8 cellular contexts compared by ENCODE assay signal in the genomic region with DNA sequence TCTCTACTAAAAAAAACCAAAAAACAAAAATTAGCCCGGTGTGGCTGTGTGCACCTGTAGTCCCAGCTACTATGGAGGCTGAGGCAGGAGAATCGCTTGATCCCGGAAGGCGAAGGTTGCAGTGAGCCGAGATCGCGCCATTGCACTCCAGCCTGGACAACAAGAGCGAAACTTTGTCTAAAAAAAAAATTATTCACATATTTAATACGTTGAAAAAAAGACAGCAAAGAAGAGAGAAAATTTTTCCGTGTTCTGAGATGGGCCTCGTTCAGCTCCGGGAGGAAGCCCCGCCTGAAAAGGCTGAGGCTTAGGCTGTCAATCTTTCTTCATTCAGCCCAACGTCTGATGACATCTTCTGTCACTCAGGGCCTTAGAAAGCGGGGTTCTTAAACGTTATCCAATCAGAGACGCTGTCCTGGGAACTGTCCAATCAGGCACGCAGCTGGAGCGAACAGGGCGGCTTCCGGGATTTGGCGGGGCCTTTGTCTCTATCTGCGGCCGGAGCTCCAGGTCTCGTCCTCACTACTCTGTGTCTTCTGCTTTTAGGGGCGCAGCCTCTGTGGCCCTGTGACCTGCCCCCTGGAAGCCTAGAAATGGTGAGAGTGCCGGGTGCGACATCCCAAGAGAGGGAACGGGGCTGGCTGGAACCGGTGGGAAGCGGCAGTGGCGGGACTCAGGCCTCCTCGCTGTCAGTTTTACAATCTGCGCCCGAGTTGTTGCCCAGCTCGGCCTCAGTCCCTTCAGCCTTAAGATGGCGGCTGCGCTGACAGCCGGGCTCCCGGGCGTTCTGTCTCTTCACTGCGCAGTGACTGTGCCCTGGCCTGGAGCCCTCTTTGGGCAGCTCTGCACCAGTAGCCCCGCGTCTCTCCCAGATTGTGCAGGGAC. TPM values are rescaled to one million over a fixed set of nuclear protein-coding genes. Genes with fewer than 3 reads are reported as not detected.
DNase-seq lines count a peak whose midpoint lies in the region; ATAC-seq and TF ChIP-seq lines count a peak whose summit lies in the region.

ZNF726 (plus strand) TSS at position 485 of the 885 bp plus-strand sequence; CDS start at position 594, 109 bp downstream.

- no peaks in the 10 kb centered on the region for H3K36me3 ChIP-seq in lung (ENCODE audit: control insufficient read depth in 2 of 2, insufficient read depth in 2 of 2, low read length in 2 of 2)

- WGBS in lung, 2 donors: 10 to 16% methylated on average over 44 of the region's 44 CpGs

- no peaks in the 10 kb centered on the region for H3K27me3 ChIP-seq in dorsolateral prefrontal cortex
- no peaks in the 10 kb centered on the region for H3K27me3 ChIP-seq in lung (ENCODE audit: control insufficient read depth, insufficient read depth)

- peak; percentile 96 for ATAC-seq in GM18519 (IDR thresholded peaks at IDR 0.05; ENCODE audit: low FRiP score, unreplicated experiment)
- peak; percentile 96 for ATAC-seq in HG03039 (IDR thresholded peaks at IDR 0.05; ENCODE audit: unreplicated experiment)
- peak; percentile 89 for ATAC-seq in lung (ENCODE audit: insufficient read depth, low FRiP score)

- H3K4me3 ChIP-seq in dorsolateral prefrontal cortex (peak within 1 kb of the TSS; percentile 48 to 91 (median 76)), lung (peak within 1 kb of the TSS; percentile 63)

- H3K9me3 ChIP-seq in lung (ENCODE audit: control insufficient read depth in 2 of 2, insufficient read depth in 1 of 2, low read length in 1 of 2): no peaks in the 10 kb centered on the region

- intact Hi-C loops in dorsolateral prefrontal cortex (cut with DNase I): loop anchor here in 1 of 2 donors (10.0 kb wide), 2 partner anchors 120 to 150 kb away; a partner anchor contains a TSS

- peaks cover 0 to 2% of the 10 kb centered on the region in 2 donors for H3K4me1 ChIP-seq in lung (ENCODE audit: control insufficient read depth in 2 of 2, insufficient read depth in 2 of 2, low read length in 2 of 2)

- DNase-seq in A172 (ENCODE audit: low spot score): peak; percentile 91
- DNase-seq in NCI-H446 (lab: John Stamatoyannopoulos, UW): peak; percentile 91 to 94
- DNase-seq in activated CD4-positive, alpha-beta T cell treated with anti-CD3 and anti-CD28 coated beads, Interleukin-2, amount 50 U/mL, for 48 hours: peak; percentile 82 to 87
- peak; percentile 74 to 96 (median 90) for DNase-seq in dorsolateral prefrontal cortex
- DNase-seq in lung (ENCODE audit: low spot score): peak; percentile 93
- DNase-seq in stimulated activated CD4-positive, alpha-beta T cell treated with anti-CD3 and anti-CD28 coated beads, TNF-alpha, amount 100 ng/mL, for 4 hours (ENCODE audit: low read depth in 3 of 3): peak; percentile 56 to 69 (median 69)

- peak in 1 of 56 donors; percentile 24 for TF ChIP-seq CTCF in dorsolateral prefrontal cortex (IDR thresholded peaks at IDR 0.05 in 54 of 56, conservative IDR thresholded peaks at IDR 0.05 in 2 of 56; ENCODE audit: low read depth in 1 of 56, partially characterized antibody in 56 of 56)
- no peak for TF ChIP-seq CTCF in lung (IDR thresholded peaks at IDR 0.05; ENCODE audit: control extremely low read depth, extremely low read depth)

- H3K27ac ChIP-seq in dorsolateral prefrontal cortex: peak within 1 kb of the TSS in 12 of 59 donors; percentile 19 to 78 (median 53)
- peak within 1 kb of the TSS in 1 of 2 donors; percentile 43 for H3K27ac ChIP-seq in lung (ENCODE audit: low read depth in 1 of 2, low read length in 1 of 2)

RNA-seq across cellular contexts. Expression of gene ZNF726, which starts in this region (rescaled TPM):
- 6.7 and 10.4 TPM in 2 replicates for total RNA-seq in A172 (2014; rRNA removed; shearing (Covaris generic))
- 1 to 10 TPM; 2.1 to 8.3 (median 4.2) TPM for total RNA-seq in dorsolateral prefrontal cortex
- total RNA-seq in lung: 10 to 100 TPM in 1 of 2 donors, 1 to 10 TPM in 1; 4.7 to 10.8 TPM
- 1 to 10 TPM in 1 of 2 donors, under 1 TPM in 1; 0.78 to 3.4 TPM for polyA plus RNA-seq in lung
